1 cellular context compared by ENCODE assay signal in the genomic region with DNA sequence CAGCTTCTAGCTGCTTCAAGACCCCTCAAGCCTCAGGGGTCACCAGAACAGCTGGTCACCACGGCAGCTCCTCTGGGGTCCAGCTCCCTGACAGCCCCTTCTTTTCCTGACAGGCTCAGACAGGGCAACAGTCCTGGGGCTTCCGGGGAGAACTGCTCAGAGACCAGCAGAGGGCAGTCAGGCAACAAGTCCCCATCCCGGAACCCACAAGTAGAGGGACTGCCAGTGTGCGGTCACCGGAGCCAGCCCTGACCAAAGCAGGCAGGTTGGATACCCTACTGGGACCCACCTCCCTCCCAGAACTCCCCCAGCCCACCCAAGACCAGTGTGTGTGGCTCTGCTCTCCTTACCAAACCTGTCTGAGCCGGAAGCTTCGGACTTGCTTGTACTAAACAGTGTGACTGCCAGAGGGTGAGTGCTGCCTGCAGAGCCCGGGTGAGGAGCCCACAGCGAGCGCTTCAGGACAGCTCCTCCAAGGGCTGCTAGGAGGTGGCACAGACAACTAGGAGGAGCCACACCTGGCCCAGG.
TF ChIP-seq lines count a peak whose summit lies in the region.

No MANE protein-coding gene starts in this region.

TF ChIP-seq in K562, 482 proteins besides CTCF, POLR2A, EP300 and RAD21 (continued from another document):
- TF ChIP-seq, protein P1, sequence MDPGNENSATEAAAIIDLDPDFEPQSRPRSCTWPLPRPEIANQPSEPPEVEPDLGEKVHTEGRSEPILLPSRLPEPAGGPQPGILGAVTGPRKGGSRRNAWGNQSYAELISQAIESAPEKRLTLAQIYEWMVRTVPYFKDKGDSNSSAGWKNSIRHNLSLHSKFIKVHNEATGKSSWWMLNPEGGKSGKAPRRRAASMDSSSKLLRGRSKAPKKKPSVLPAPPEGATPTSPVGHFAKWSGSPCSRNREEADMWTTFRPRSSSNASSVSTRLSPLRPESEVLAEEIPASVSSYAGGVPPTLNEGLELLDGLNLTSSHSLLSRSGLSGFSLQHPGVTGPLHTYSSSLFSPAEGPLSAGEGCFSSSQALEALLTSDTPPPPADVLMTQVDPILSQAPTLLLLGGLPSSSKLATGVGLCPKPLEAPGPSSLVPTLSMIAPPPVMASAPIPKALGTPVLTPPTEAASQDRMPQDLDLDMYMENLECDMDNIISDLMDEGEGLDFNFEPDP (CRISPR knock-in tag; IDR thresholded peaks at IDR 0.05) = no peak
- TF ChIP-seq, protein P2, sequence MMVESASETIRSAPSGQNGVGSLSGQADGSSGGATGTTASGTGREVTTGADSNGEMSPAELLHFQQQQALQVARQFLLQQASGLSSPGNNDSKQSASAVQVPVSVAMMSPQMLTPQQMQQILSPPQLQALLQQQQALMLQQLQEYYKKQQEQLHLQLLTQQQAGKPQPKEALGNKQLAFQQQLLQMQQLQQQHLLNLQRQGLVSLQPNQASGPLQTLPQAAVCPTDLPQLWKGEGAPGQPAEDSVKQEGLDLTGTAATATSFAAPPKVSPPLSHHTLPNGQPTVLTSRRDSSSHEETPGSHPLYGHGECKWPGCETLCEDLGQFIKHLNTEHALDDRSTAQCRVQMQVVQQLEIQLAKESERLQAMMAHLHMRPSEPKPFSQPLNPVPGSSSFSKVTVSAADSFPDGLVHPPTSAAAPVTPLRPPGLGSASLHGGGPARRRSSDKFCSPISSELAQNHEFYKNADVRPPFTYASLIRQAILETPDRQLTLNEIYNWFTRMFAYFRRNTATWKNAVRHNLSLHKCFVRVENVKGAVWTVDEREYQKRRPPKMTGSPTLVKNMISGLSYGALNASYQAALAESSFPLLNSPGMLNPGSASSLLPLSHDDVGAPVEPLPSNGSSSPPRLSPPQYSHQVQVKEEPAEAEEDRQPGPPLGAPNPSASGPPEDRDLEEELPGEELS (CRISPR knock-in tag; IDR thresholded peaks at IDR 0.05; ENCODE audit: borderline replicate concordance) = peak; percentile 61; the same call in 1 of the 2 replicates
- TF ChIP-seq MCM2 (IDR thresholded peaks at IDR 0.05; ENCODE audit: low read depth) (no peak), NCOA2 (IDR thresholded peaks at IDR 0.05; ENCODE audit: partially characterized antibody in 2 of 2) (no peak), ATF1 (CRISPR knock-in tag; IDR thresholded peaks at IDR 0.05) (no peak), ATF1 (tag; IDR thresholded peaks at IDR 0.05) (no peak), NFYB (IDR thresholded peaks at IDR 0.05; ENCODE audit: extremely low read depth, insufficient read length) (no peak), ZNF143 (CRISPR knock-in tag; IDR thresholded peaks at IDR 0.05) (no peak), PHF20 (IDR thresholded peaks at IDR 0.05; ENCODE audit: partially characterized antibody) (no peak), SRSF1 (IDR thresholded peaks at IDR 0.05; ENCODE audit: low read depth, low read length) (no peak), ZNF253 (CRISPR knock-in tag; conservative IDR thresholded peaks at IDR 0.05) (no peak), NBN (IDR thresholded peaks at IDR 0.05; ENCODE audit: low read depth) (no peak), RB1 (IDR thresholded peaks at IDR 0.05; ENCODE audit: low read depth) (peak; percentile 58; the same call in 1 of the 2 replicates), NR1H2 (CRISPR knock-in tag; IDR thresholded peaks at IDR 0.05) (no peak), KLF16 (IDR thresholded peaks at IDR 0.05) (no peak), MYBL2 (IDR thresholded peaks at IDR 0.05; ENCODE audit: low read depth) (no peak), MYBL2 (CRISPR knock-in tag; IDR thresholded peaks at IDR 0.05; ENCODE audit: borderline replicate concordance) (no peak), CBFA2T3 (IDR thresholded peaks at IDR 0.05) (no peak), PHF8 (IDR thresholded peaks at IDR 0.05; ENCODE audit: borderline replicate concordance, low read length) (peak; percentile 15; the same call in 1 of the 2 replicates), ZNF408 (CRISPR knock-in tag; IDR thresholded peaks at IDR 0.05; ENCODE audit: low read depth) (no peak), PRPF4 (IDR thresholded peaks at IDR 0.05; ENCODE audit: insufficient read depth, low read depth, low read length, poor library complexity, severe bottlenecking) (no peak)
- TF ChIP-seq, protein P3, sequence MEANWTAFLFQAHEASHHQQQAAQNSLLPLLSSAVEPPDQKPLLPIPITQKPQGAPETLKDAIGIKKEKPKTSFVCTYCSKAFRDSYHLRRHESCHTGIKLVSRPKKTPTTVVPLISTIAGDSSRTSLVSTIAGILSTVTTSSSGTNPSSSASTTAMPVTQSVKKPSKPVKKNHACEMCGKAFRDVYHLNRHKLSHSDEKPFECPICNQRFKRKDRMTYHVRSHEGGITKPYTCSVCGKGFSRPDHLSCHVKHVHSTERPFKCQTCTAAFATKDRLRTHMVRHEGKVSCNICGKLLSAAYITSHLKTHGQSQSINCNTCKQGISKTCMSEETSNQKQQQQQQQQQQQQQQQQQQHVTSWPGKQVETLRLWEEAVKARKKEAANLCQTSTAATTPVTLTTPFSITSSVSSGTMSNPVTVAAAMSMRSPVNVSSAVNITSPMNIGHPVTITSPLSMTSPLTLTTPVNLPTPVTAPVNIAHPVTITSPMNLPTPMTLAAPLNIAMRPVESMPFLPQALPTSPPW (CRISPR knock-in tag; IDR thresholded peaks at IDR 0.05) = no peak
- TF ChIP-seq, protein P4, sequence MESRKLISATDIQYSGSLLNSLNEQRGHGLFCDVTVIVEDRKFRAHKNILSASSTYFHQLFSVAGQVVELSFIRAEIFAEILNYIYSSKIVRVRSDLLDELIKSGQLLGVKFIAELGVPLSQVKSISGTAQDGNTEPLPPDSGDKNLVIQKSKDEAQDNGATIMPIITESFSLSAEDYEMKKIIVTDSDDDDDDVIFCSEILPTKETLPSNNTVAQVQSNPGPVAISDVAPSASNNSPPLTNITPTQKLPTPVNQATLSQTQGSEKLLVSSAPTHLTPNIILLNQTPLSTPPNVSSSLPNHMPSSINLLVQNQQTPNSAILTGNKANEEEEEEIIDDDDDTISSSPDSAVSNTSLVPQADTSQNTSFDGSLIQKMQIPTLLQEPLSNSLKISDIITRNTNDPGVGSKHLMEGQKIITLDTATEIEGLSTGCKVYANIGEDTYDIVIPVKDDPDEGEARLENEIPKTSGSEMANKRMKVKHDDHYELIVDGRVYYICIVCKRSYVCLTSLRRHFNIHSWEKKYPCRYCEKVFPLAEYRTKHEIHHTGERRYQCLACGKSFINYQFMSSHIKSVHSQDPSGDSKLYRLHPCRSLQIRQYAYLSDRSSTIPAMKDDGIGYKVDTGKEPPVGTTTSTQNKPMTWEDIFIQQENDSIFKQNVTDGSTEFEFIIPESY (CRISPR knock-in tag; IDR thresholded peaks at IDR 0.05) = no peak
- TF ChIP-seq, protein P5, sequence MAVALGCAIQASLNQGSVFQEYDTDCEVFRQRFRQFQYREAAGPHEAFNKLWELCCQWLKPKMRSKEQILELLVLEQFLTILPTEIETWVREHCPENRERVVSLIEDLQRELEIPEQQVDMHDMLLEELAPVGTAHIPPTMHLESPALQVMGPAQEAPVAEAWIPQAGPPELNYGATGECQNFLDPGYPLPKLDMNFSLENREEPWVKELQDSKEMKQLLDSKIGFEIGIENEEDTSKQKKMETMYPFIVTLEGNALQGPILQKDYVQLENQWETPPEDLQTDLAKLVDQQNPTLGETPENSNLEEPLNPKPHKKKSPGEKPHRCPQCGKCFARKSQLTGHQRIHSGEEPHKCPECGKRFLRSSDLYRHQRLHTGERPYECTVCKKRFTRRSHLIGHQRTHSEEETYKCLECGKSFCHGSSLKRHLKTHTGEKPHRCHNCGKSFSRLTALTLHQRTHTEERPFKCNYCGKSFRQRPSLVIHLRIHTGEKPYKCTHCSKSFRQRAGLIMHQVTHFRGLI (CRISPR knock-in tag; IDR thresholded peaks at IDR 0.05) = no peak
- TF ChIP-seq, protein P6, sequence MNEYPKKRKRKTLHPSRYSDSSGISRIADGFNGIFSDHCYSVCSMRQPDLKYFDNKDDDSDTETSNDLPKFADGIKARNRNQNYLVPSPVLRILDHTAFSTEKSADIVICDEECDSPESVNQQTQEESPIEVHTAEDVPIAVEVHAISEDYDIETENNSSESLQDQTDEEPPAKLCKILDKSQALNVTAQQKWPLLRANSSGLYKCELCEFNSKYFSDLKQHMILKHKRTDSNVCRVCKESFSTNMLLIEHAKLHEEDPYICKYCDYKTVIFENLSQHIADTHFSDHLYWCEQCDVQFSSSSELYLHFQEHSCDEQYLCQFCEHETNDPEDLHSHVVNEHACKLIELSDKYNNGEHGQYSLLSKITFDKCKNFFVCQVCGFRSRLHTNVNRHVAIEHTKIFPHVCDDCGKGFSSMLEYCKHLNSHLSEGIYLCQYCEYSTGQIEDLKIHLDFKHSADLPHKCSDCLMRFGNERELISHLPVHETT (CRISPR knock-in tag; conservative IDR thresholded peaks at IDR 0.05 in 1 of 2, IDR thresholded peaks at IDR 0.05 in 1 of 2) = no peak
- TF ChIP-seq, protein P7, sequence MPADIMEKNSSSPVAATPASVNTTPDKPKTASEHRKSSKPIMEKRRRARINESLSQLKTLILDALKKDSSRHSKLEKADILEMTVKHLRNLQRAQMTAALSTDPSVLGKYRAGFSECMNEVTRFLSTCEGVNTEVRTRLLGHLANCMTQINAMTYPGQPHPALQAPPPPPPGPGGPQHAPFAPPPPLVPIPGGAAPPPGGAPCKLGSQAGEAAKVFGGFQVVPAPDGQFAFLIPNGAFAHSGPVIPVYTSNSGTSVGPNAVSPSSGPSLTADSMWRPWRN (IDR thresholded peaks at IDR 0.05; ENCODE audit: low read depth) = no peak
- TF ChIP-seq, protein P8, sequence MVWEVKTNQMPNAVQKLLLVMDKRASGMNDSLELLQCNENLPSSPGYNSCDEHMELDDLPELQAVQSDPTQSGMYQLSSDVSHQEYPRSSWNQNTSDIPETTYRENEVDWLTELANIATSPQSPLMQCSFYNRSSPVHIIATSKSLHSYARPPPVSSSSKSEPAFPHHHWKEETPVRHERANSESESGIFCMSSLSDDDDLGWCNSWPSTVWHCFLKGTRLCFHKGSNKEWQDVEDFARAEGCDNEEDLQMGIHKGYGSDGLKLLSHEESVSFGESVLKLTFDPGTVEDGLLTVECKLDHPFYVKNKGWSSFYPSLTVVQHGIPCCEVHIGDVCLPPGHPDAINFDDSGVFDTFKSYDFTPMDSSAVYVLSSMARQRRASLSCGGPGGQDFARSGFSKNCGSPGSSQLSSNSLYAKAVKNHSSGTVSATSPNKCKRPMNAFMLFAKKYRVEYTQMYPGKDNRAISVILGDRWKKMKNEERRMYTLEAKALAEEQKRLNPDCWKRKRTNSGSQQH (CRISPR knock-in tag; IDR thresholded peaks at IDR 0.05) = no peak
- TF ChIP-seq, protein P9, sequence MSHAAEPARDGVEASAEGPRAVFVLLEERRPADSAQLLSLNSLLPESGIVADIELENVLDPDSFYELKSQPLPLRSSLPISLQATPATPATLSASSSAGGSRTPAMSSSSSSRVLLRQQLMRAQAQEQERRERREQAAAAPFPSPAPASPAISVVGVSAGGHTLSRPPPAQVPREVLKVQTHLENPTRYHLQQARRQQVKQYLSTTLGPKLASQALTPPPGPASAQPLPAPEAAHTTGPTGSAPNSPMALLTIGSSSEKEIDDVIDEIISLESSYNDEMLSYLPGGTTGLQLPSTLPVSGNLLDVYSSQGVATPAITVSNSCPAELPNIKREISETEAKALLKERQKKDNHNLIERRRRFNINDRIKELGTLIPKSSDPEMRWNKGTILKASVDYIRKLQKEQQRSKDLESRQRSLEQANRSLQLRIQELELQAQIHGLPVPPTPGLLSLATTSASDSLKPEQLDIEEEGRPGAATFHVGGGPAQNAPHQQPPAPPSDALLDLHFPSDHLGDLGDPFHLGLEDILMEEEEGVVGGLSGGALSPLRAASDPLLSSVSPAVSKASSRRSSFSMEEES (CRISPR knock-in tag; IDR thresholded peaks at IDR 0.05) = no peak
TF ChIP-seq in K562: peak in this region for 23.
